Comparison of ENCODE assay signal across 8 cellular contexts in genomic region chr20:49700411-49701185, GRCh38. TPM values are rescaled to one million over a fixed set of nuclear protein-coding genes. Genes with fewer than 3 reads are reported as not detected.
A peak's percentile ranks its signal among the peaks of the same experiment; 100 is the strongest.
DNase-seq lines count a peak whose midpoint lies in the region; ATAC-seq lines count a peak whose summit lies in the region.

No MANE protein-coding gene starts in this region.

- H3K27me3 ChIP-seq in ACC112 (ENCODE audit: insufficient read depth, low read length): no peaks in the 10 kb centered on the region

- intact Hi-C loops in activated CD4-positive, alpha-beta memory T cell treated with anti-CD3 and anti-CD28 coated beads for 36 hours (cut with micrococcal nuclease): no loop called here
- intact Hi-C loops in left ventricle myocardium superior (cut with micrococcal nuclease): no loop called here

- CTCF ChIA-PET in activated CD4-positive, alpha-beta memory T cell treated with anti-CD3 and anti-CD28 coated beads for 36 hours (lab: Charles Lee): no interaction called here

- POLR2A ChIA-PET in activated CD4-positive, alpha-beta memory T cell treated with anti-CD3 and anti-CD28 coated beads for 36 hours (lab: Charles Lee): interaction anchor here (0.8 to 1.5 kb wide), 2 partner anchors 22 to 106 kb away, joined by 4 to 9 read pairs; no protein-coding TSS in a partner anchor

- H3K27ac Mint-ChIP-seq in activated CD4-positive, alpha-beta memory T cell treated with anti-CD3 and anti-CD28 coated beads for 36 hours: peak overlapping the region; percentile 44
- H3K27ac Mint-ChIP-seq in stimulated activated naive CD8-positive, alpha-beta T cell treated with anti-CD3 and anti-CD28 coated beads, Interleukin-15, amount 100 ng/mL, for 72 hours: peak overlapping the region in 1 of 2 donors; percentile 13

- peaks cover 69% of the 10 kb centered on the region for H3K4me1 Mint-ChIP-seq in activated CD4-positive, alpha-beta memory T cell treated with anti-CD3 and anti-CD28 coated beads for 36 hours (ENCODE audit: low read depth)
- peaks cover 63% of the 10 kb centered on the region for H3K4me1 Mint-ChIP-seq in stimulated activated naive CD8-positive, alpha-beta T cell treated with anti-CD3 and anti-CD28 coated beads, Interleukin-15, amount 100 ng/mL, for 72 hours

- peak overlapping the region; percentile 85 for H3K27ac ChIP-seq in ACC112 (ENCODE audit: low read depth, low read length)

- H3K4me3 ChIP-seq in ACC112 (ENCODE audit: low read depth, low read length): peak overlapping the region; percentile 34

- ATAC-seq in left ventricle myocardium superior: peak; percentile 68
- ATAC-seq in GM21423 (IDR thresholded peaks at IDR 0.05; ENCODE audit: unreplicated experiment): no peak
- no peak for ATAC-seq in stimulated activated naive CD8-positive, alpha-beta T cell treated with anti-CD3 and anti-CD28 coated beads, Interleukin-15, amount 100 ng/mL, for 72 hours
- ATAC-seq in HG03460 (IDR thresholded peaks at IDR 0.05; ENCODE audit: unreplicated experiment): no peak
- ATAC-seq in HG03175 (IDR thresholded peaks at IDR 0.05; ENCODE audit: unreplicated experiment): no peak

- H3K36me3 ChIP-seq in ACC112 (ENCODE audit: insufficient read depth, low read length): no peaks in the 10 kb centered on the region

- H3K4me1 ChIP-seq in ACC112 (ENCODE audit: control insufficient read depth, insufficient read depth, low read length, unreplicated experiment): peaks cover 57% of the 10 kb centered on the region

- H3K4me3 Mint-ChIP-seq in activated CD4-positive, alpha-beta memory T cell treated with anti-CD3 and anti-CD28 coated beads for 36 hours: no peak overlapping the region
- peak overlapping the region in 1 of 2 donors; percentile 78 for H3K4me3 Mint-ChIP-seq in stimulated activated naive CD8-positive, alpha-beta T cell treated with anti-CD3 and anti-CD28 coated beads, Interleukin-15, amount 100 ng/mL, for 72 hours

- peaks cover 94% of the 10 kb centered on the region for H3K79me2 ChIP-seq in ACC112 (ENCODE audit: control insufficient read depth, insufficient read depth, low read length, unreplicated experiment)

- H3K27me3 Mint-ChIP-seq in activated CD4-positive, alpha-beta memory T cell treated with anti-CD3 and anti-CD28 coated beads for 36 hours: no peaks in the 10 kb centered on the region
- no peaks in the 10 kb centered on the region for H3K27me3 Mint-ChIP-seq in stimulated activated naive CD8-positive, alpha-beta T cell treated with anti-CD3 and anti-CD28 coated beads, Interleukin-15, amount 100 ng/mL, for 72 hours

- no peak overlapping the region for H2AFZ ChIP-seq in ACC112 (ENCODE audit: low read length, unreplicated experiment)

- DNase-seq in HK-2 (ENCODE audit: unreplicated experiment) (peak; percentile 29), left ventricle myocardium superior (no peak)
- no peak for DNase-seq in activated CD4-positive, alpha-beta memory T cell treated with anti-CD3 and anti-CD28 coated beads for 36 hours
- DNase-seq in stimulated activated naive CD8-positive, alpha-beta T cell treated with anti-CD3 and anti-CD28 coated beads, Interleukin-15, amount 100 ng/mL, for 72 hours: no peak

- no peaks in the 10 kb centered on the region for H3K9me3 Mint-ChIP-seq in activated CD4-positive, alpha-beta memory T cell treated with anti-CD3 and anti-CD28 coated beads for 36 hours
- H3K9me3 Mint-ChIP-seq in stimulated activated naive CD8-positive, alpha-beta T cell treated with anti-CD3 and anti-CD28 coated beads, Interleukin-15, amount 100 ng/mL, for 72 hours: no peaks in the 10 kb centered on the region

- peaks cover 2% of the 10 kb centered on the region for H3K36me3 Mint-ChIP-seq in activated CD4-positive, alpha-beta memory T cell treated with anti-CD3 and anti-CD28 coated beads for 36 hours

RNA-seq across cellular contexts. Expression of gene B4GALT5, which starts 13.1 kb away (rescaled TPM):
- 10 to 100 TPM; 20.9 to 21.4 TPM for total RNA-seq in activated CD4-positive, alpha-beta memory T cell treated with anti-CD3 and anti-CD28 coated beads for 36 hours
- 37.2 TPM for total RNA-seq in left ventricle myocardium superior
